Comparison of ENCODE assay signal across 22 cellular contexts in the genomic region with DNA sequence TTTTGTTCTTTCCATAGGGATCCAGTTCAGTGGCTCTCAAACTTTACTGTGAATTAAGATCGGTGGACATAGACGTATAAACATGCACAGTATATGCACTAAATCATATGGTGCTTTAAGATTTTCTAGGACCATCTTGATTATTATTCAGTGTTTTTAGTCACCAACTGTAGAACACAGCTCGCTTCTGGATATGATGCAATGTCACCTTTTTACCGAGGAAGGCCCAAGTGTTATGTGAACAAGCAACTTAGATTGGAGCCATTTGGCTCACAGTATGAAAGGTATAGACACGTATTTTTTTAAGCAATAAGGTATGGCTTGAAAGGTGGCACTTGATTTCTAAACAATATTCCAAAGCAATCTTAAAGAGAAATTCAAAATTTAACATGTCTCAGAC.
"Had no signal": no experiment of that assay in that cellular context is flagged by ENCODE, and none has a peak within 500 bp of the region (broad histone marks: within the 10 kb centered on the region; RNA-seq: fewer than 3 reads in every experiment).

No MANE protein-coding gene starts in this region.

- H3K4me3 Mint-ChIP-seq: dendritic cell treated with granulocyte-macrophage colony-stimulating factor and Interleukin-4, amounts not matched to agents 40 ng/mL and 50 ng/mL, for 4 days; mesothelial cell of epicardium; naive B cell had no signal

- FAIRE-seq: endothelial cell of umbilical vein, frontal cortex, islet of Langerhans, keratinocyte had no signal

- H3K27me3 ChIP-seq: colonic mucosa, esophagus muscularis mucosa, gastroesophageal sphincter, heart right ventricle, left lung had no signal

- H3K9me3 ChIP-seq: colonic mucosa, esophagus muscularis mucosa, gastroesophageal sphincter, heart right ventricle, left lung, lower lobe of right lung, mucosa of descending colon had no signal

- H3K4me3 ChIP-seq: colonic mucosa, esophagus muscularis mucosa, gastroesophageal sphincter, heart right ventricle, left lung, lower lobe of right lung, mucosa of descending colon had no signal

- ATAC-seq: foreskin keratinocyte, gastroesophageal sphincter, heart right ventricle, left cardiac atrium, left lung, left ventricle myocardium superior, lower lobe of right lung, mucosa of descending colon had no signal

- H3K36me3 Mint-ChIP-seq: mesothelial cell of epicardium, naive B cell had no signal

- DNase-seq: colonic mucosa; cortex of kidney; effector memory CD4-positive, alpha-beta T cell; foreskin keratinocyte; head of caudate nucleus; heart right ventricle; hippocampal formation; left cardiac atrium; left lung; left ventricle myocardium superior; lower lobe of right lung; mesenchymal stem cell; mucosa of descending colon; naive B cell had no signal

- H3K9me3 Mint-ChIP-seq: dendritic cell treated with granulocyte-macrophage colony-stimulating factor and Interleukin-4, amounts not matched to agents 40 ng/mL and 50 ng/mL, for 4 days; mesothelial cell of epicardium; naive B cell had no signal

- H3K27ac ChIP-seq: colonic mucosa, esophagus muscularis mucosa, foreskin keratinocyte, gastroesophageal sphincter, heart right ventricle, left lung, lower lobe of right lung had no signal

- H3K4me1 ChIP-seq: colonic mucosa, foreskin keratinocyte, gastroesophageal sphincter, heart right ventricle, lower lobe of right lung had no signal

- H3K27ac Mint-ChIP-seq: dendritic cell treated with granulocyte-macrophage colony-stimulating factor and Interleukin-4, amounts not matched to agents 40 ng/mL and 50 ng/mL, for 4 days; mesothelial cell of epicardium had no signal

- H3K27me3 Mint-ChIP-seq: naive B cell had no signal

- H3K4me1 Mint-ChIP-seq: mesothelial cell of epicardium had no signal

- H3K36me3 ChIP-seq: colonic mucosa, esophagus muscularis mucosa, gastroesophageal sphincter, heart right ventricle, left lung, lower lobe of right lung had no signal
